9 cellular contexts compared by ENCODE assay signal in the genomic region with DNA sequence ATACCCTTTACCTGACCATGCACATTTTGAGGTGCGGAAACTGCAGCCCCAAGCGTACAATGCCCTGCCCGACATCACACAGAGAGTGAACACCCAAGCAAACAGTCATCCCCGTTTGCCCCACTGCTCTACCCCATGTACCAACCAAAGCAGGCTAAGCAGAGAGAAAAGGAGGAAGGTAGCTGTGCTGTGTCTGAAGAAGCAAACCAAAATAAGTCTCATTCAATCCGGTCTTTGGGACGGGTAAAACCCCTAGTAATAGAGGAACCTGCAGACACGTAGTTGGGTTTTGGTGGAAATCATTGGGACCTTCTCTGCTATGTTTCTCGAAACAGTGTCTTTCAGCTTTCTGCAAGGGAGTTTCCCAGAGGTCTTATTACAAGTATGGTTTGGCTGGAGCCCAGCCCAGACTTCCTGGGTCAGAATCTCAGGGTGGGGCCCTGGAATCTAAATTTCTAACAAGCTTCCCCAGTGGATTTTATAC.
DNase-seq lines count a peak whose midpoint lies in the region; ATAC-seq and TF ChIP-seq lines count a peak whose summit lies in the region.
"Had no signal": no experiment of that assay in that cellular context is flagged by ENCODE, and none has a peak within 500 bp of the region (broad histone marks: within the 10 kb centered on the region; RNA-seq: fewer than 3 reads in every experiment).

No MANE protein-coding gene starts in this region.

- peak overlapping the region; percentile 51 for H3K27ac Mint-ChIP-seq in activated T-helper 17 cell treated with anti-CD3 and anti-CD28 coated beads, Interleukin-2, amount 50 U/mL, for 72 hours
- H3K27ac Mint-ChIP-seq in osteocyte (ENCODE audit: unreplicated experiment): peak overlapping the region; percentile 40

- H3K4me3 Mint-ChIP-seq in activated T-helper 17 cell treated with anti-CD3 and anti-CD28 coated beads, Interleukin-2, amount 50 U/mL, for 72 hours: peak overlapping the region; percentile 56
- no peak overlapping the region for H3K4me3 Mint-ChIP-seq in osteocyte (ENCODE audit: unreplicated experiment)

- H3K36me3 ChIP-seq in uterus (no peaks in the 10 kb centered on the region), BE2C (no peaks in the 10 kb centered on the region)

- no peaks in the 10 kb centered on the region for H3K4me1 ChIP-seq in uterus
- H3K4me1 ChIP-seq in BE2C: no peaks in the 10 kb centered on the region

- H3K27me3 ChIP-seq in uterus: no peaks in the 10 kb centered on the region
- H3K27me3 ChIP-seq in BE2C: no peaks in the 10 kb centered on the region

- no peak for TF ChIP-seq POLR2A in uterus (IDR thresholded peaks at IDR 0.05)

- H3K9me3 ChIP-seq in uterus (no peaks in the 10 kb centered on the region), BE2C (no peaks in the 10 kb centered on the region)

- ATAC-seq in GM18861 (IDR thresholded peaks at IDR 0.05; ENCODE audit: unreplicated experiment): peak; percentile 74
- peak; percentile 84 for ATAC-seq in HG03045 (IDR thresholded peaks at IDR 0.05; ENCODE audit: unreplicated experiment)
- peak; percentile 88 for ATAC-seq in activated T-helper 17 cell treated with anti-CD3 and anti-CD28 coated beads, Interleukin-2, amount 50 U/mL, for 72 hours (replicated peaks)
- no peak for ATAC-seq in GM18517 (IDR thresholded peaks at IDR 0.05; ENCODE audit: unreplicated experiment)

- intact Hi-C loops in uterus (cut with DNase I; ENCODE audit: low total_unique reads): no loop called here

- H3K9me3 Mint-ChIP-seq in activated T-helper 17 cell treated with anti-CD3 and anti-CD28 coated beads, Interleukin-2, amount 50 U/mL, for 72 hours: no peaks in the 10 kb centered on the region
- H3K9me3 Mint-ChIP-seq in osteocyte (ENCODE audit: unreplicated experiment): no peaks in the 10 kb centered on the region

- TF ChIP-seq CTCF in osteocyte (IDR thresholded peaks at IDR 0.05): no peak
- no peak for TF ChIP-seq CTCF in uterus (IDR thresholded peaks at IDR 0.05)
- no peak for TF ChIP-seq CTCF in BE2C (IDR thresholded peaks at IDR 0.05; ENCODE audit: low read depth, low read length)

- no peak overlapping the region for H3K4me3 ChIP-seq in uterus
- no peak overlapping the region for H3K4me3 ChIP-seq in BE2C (ENCODE audit: low read depth, low read length)

- DNase-seq in osteocyte (ENCODE audit: extremely low spot score, unreplicated experiment): no peak
- no peak for DNase-seq in uterus
- DNase-seq in BE2C: no peak
- no peak for DNase-seq in stimulated activated CD4-positive, alpha-beta T cell treated with anti-CD3 and anti-CD28 coated beads, Interleukin-4, amount 100 ng/mL, for 4 hours
- DNase-seq: IMR-90 had no signal

- no peak overlapping the region for H3K27ac ChIP-seq in uterus

- H3K4me1 Mint-ChIP-seq in activated T-helper 17 cell treated with anti-CD3 and anti-CD28 coated beads, Interleukin-2, amount 50 U/mL, for 72 hours: peaks cover 26% of the 10 kb centered on the region
- H3K4me1 Mint-ChIP-seq in osteocyte (ENCODE audit: unreplicated experiment): peaks cover 50% of the 10 kb centered on the region

- H3K36me3 Mint-ChIP-seq in activated T-helper 17 cell treated with anti-CD3 and anti-CD28 coated beads, Interleukin-2, amount 50 U/mL, for 72 hours (ENCODE audit: low read depth): no peaks in the 10 kb centered on the region
- no peaks in the 10 kb centered on the region for H3K36me3 Mint-ChIP-seq in osteocyte (ENCODE audit: unreplicated experiment)

- peaks cover 34% of the 10 kb centered on the region for H3K27me3 Mint-ChIP-seq in activated T-helper 17 cell treated with anti-CD3 and anti-CD28 coated beads, Interleukin-2, amount 50 U/mL, for 72 hours
- peaks cover 28% of the 10 kb centered on the region for H3K27me3 Mint-ChIP-seq in osteocyte (ENCODE audit: unreplicated experiment)
